Comparison of ENCODE assay signal across 15 cellular contexts in the genomic region with DNA sequence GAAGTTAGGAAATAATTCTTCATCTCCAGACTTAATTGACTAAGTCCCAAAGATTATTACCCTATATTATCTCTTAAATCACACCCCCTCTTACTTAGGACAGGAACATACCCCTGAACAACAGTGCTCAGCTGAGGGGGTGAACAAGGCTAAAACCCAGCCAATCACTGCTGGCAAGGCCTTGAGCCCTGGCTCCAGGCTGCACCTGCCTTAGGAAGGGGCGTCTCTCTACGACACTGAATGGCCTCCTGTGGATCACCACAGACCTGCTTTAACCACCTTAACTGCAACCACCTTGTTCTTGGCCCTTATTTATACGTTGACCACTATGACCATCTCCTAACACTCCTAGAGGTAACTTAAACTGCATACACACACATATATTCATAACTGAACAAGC.
DNase-seq lines count a peak whose midpoint lies in the region; ATAC-seq and TF ChIP-seq lines count a peak whose summit lies in the region.
"Had no signal": no experiment of that assay in that cellular context is flagged by ENCODE, and none has a peak within 500 bp of the region (broad histone marks: within the 10 kb centered on the region; RNA-seq: fewer than 3 reads in every experiment).

No MANE protein-coding gene starts in this region.

- CTCF ChIA-PET in naive thymus-derived CD4-positive, alpha-beta T cell (lab: Charles Lee) = no interaction called here
- CTCF ChIA-PET in CD8-positive, alpha-beta T cell (lab: Charles Lee) = interaction anchor here (0.7 to 1.2 kb wide), 2 partner anchors 8 to 267 kb away, joined by 3 to 4 read pairs; no protein-coding TSS in a partner anchor

- H3K4me2 ChIP-seq in hepatocyte = no peak overlapping the region
- H3K4me2 ChIP-seq: A549, BLaER1 had no signal

- no peak overlapping the region for H3K4me3 ChIP-seq in HL-60 (replicated peaks; ENCODE audit: insufficient read depth, low read length)
- H3K4me3 ChIP-seq in hepatocyte = no peak overlapping the region
- no peak overlapping the region for H3K4me3 ChIP-seq in naive thymus-derived CD4-positive, alpha-beta T cell (ENCODE audit: low read length)
- H3K4me3 ChIP-seq in CD8-positive, alpha-beta T cell (ENCODE audit: low read depth, low read length) = no peak overlapping the region
- H3K4me3 ChIP-seq: A549, BLaER1, SJCRH30 had no signal

- no peaks in the 10 kb centered on the region for H4K20me1 ChIP-seq in hepatocyte (ENCODE audit: insufficient read depth, poor library complexity, severe bottlenecking)
- H4K20me1 ChIP-seq: BLaER1 had no signal

- no peaks in the 10 kb centered on the region for H3K36me3 ChIP-seq in hepatocyte (replicated peaks; ENCODE audit: insufficient read depth, low read depth)
- H3K36me3 ChIP-seq in naive thymus-derived CD4-positive, alpha-beta T cell (ENCODE audit: control insufficient read depth in 2 of 3, insufficient read depth in 3 of 3, low read length in 3 of 3) = no peaks in the 10 kb centered on the region
- no peaks in the 10 kb centered on the region for H3K36me3 ChIP-seq in CD8-positive, alpha-beta T cell (ENCODE audit: insufficient read depth, low read length)
- H3K36me3 ChIP-seq: BLaER1, SJCRH30 had no signal

- H3K4me1 Mint-ChIP-seq in CD14-positive monocyte = peaks cover 26% of the 10 kb centered on the region
- H3K4me1 Mint-ChIP-seq in naive thymus-derived CD4-positive, alpha-beta T cell = no peaks in the 10 kb centered on the region
- H3K4me1 Mint-ChIP-seq in CD8-positive, alpha-beta T cell (ENCODE audit: low read depth) = no peaks in the 10 kb centered on the region

- no peak overlapping the region for H2AFZ ChIP-seq in hepatocyte

- DNase-seq in CD14-positive monocyte (ENCODE audit: low spot score) = no peak
- DNase-seq in HL-60 (ENCODE audit: low read depth in 1 of 2, low spot score in 1 of 2) = peak in 1 of 2 experiments; percentile 38
- DNase-seq in hepatocyte (ENCODE audit: low spot score) = no peak
- DNase-seq in naive thymus-derived CD4-positive, alpha-beta T cell = no peak
- no peak for DNase-seq in CD8-positive, alpha-beta T cell
- no peak for DNase-seq in stimulated activated CD4-positive, alpha-beta T cell treated with anti-CD3 and anti-CD28 coated beads, Interleukin-4, amount 100 ng/mL, for 1 hour
- DNase-seq in DMS114 treated with DMSO at 0.1 percent for 48 hours (lab: John Stamatoyannopoulos, UW; ENCODE audit: unreplicated experiment) = no peak
- DNase-seq: NCI-H1694, NCI-H2081 treated with DMSO at 0.1 percent for 48 hours, NCI-H510A treated with DMSO at 0.1 percent for 48 hours, NCI-H774 had no signal

- POLR2A ChIA-PET in naive thymus-derived CD4-positive, alpha-beta T cell (lab: Charles Lee) = no interaction called here
- POLR2A ChIA-PET in CD8-positive, alpha-beta T cell (lab: Charles Lee) = no interaction called here

- H3K27me3 Mint-ChIP-seq in CD14-positive monocyte (ENCODE audit: low read depth in 3 of 3) = peaks cover 0 to 2% (median 2%) of the 10 kb centered on the region in 3 donors
- H3K27me3 Mint-ChIP-seq in naive thymus-derived CD4-positive, alpha-beta T cell = peaks cover 5 to 38% (median 10%) of the 10 kb centered on the region in 5 donors
- peaks cover 5% of the 10 kb centered on the region for H3K27me3 Mint-ChIP-seq in CD8-positive, alpha-beta T cell (ENCODE audit: low read depth)

- H3K4me3 Mint-ChIP-seq in CD14-positive monocyte = no peak overlapping the region
- no peak overlapping the region for H3K4me3 Mint-ChIP-seq in naive thymus-derived CD4-positive, alpha-beta T cell
- H3K4me3 Mint-ChIP-seq in CD8-positive, alpha-beta T cell = no peak overlapping the region

- H3K4me1 ChIP-seq in hepatocyte (ENCODE audit: insufficient read depth) = peaks cover 4% of the 10 kb centered on the region
- H3K4me1 ChIP-seq in naive thymus-derived CD4-positive, alpha-beta T cell (ENCODE audit: control insufficient read depth in 2 of 2, insufficient read depth in 2 of 2, low read length in 2 of 2) = no peaks in the 10 kb centered on the region
- no peaks in the 10 kb centered on the region for H3K4me1 ChIP-seq in CD8-positive, alpha-beta T cell (ENCODE audit: insufficient read depth, low read length)
- H3K4me1 ChIP-seq: A549, BLaER1, SJCRH30 had no signal

- peaks cover 0 to 1% of the 10 kb centered on the region in 2 donors for H3K36me3 Mint-ChIP-seq in CD14-positive monocyte
- no peaks in the 10 kb centered on the region for H3K36me3 Mint-ChIP-seq in naive thymus-derived CD4-positive, alpha-beta T cell
- H3K36me3 Mint-ChIP-seq in CD8-positive, alpha-beta T cell = no peaks in the 10 kb centered on the region

- H3K9me3 ChIP-seq in hepatocyte (ENCODE audit: low read depth) = no peaks in the 10 kb centered on the region
- H3K9me3 ChIP-seq in naive thymus-derived CD4-positive, alpha-beta T cell (ENCODE audit: control insufficient read depth in 2 of 3, low read length in 3 of 3) = no peaks in the 10 kb centered on the region
- H3K9me3 ChIP-seq in CD8-positive, alpha-beta T cell (ENCODE audit: low read length) = no peaks in the 10 kb centered on the region
- H3K9me3 ChIP-seq: A549, BLaER1, SJCRH30 had no signal

- H3K27me3 ChIP-seq in HL-60 (ENCODE audit: insufficient read depth, poor library complexity, severe bottlenecking) (no peaks in the 10 kb centered on the region), hepatocyte (no peaks in the 10 kb centered on the region)
- H3K27me3 ChIP-seq in naive thymus-derived CD4-positive, alpha-beta T cell (ENCODE audit: control insufficient read depth in 2 of 2, insufficient read depth in 2 of 2, low read length in 2 of 2) = no peaks in the 10 kb centered on the region
- no peaks in the 10 kb centered on the region for H3K27me3 ChIP-seq in CD8-positive, alpha-beta T cell (ENCODE audit: insufficient read depth, low read length)
- H3K27me3 ChIP-seq: BLaER1, SJCRH30 had no signal

- no peaks in the 10 kb centered on the region for H3K79me2 ChIP-seq in hepatocyte

- 95% methylated on average over 3 of the region's 3 CpGs for WGBS in hepatocyte (ENCODE audit: low lambda C conversion rate, missing lambda C conversion rate)

- no peak for TF ChIP-seq CTCF in CD14-positive monocyte (IDR thresholded peaks at IDR 0.05)
- no peak for TF ChIP-seq CTCF in HL-60 (IDR thresholded peaks at IDR 0.05; ENCODE audit: insufficient read depth, low read length)
- TF ChIP-seq CTCF in hepatocyte (IDR thresholded peaks at IDR 0.05; ENCODE audit: poor library complexity) = no peak
- no peak for TF ChIP-seq CTCF in CD8-positive, alpha-beta T cell (IDR thresholded peaks at IDR 0.05)

- intact Hi-C loops in CD14-positive monocyte (cut with micrococcal nuclease) = loop anchor here in 1 of 2 donors (5.0 kb wide), 1 partner anchor 269 kb away; a partner anchor contains a TSS
- intact Hi-C loops in naive thymus-derived CD4-positive, alpha-beta T cell (cut with micrococcal nuclease) = no loop called here
- intact Hi-C loops in CD8-positive, alpha-beta T cell (cut with DNase I, micrococcal nuclease) = loop anchor here (2.0 kb wide), 2 partner anchors 265 to 267 kb away; a partner anchor contains a TSS

- peak overlapping the region in 4 of 7 donors; percentile 82 to 93 (median 89) for H3K27ac Mint-ChIP-seq in CD14-positive monocyte
- no peak overlapping the region for H3K27ac Mint-ChIP-seq in naive thymus-derived CD4-positive, alpha-beta T cell
- H3K27ac Mint-ChIP-seq in CD8-positive, alpha-beta T cell = no peak overlapping the region

- peaks cover 0 to 2% (median 0%) of the 10 kb centered on the region in 7 donors for H3K9me3 Mint-ChIP-seq in CD14-positive monocyte
- H3K9me3 Mint-ChIP-seq in naive thymus-derived CD4-positive, alpha-beta T cell = peaks cover 0 to 2% (median 0%) of the 10 kb centered on the region in 11 donors
- H3K9me3 Mint-ChIP-seq in CD8-positive, alpha-beta T cell = no peaks in the 10 kb centered on the region

- peak overlapping the region; percentile 34 for H3K27ac ChIP-seq in HL-60 (replicated peaks)
- peak overlapping the region; percentile 17 for H3K27ac ChIP-seq in hepatocyte
- H3K27ac ChIP-seq in naive thymus-derived CD4-positive, alpha-beta T cell (ENCODE audit: low read depth, low read length) = no peak overlapping the region
- no peak overlapping the region for H3K27ac ChIP-seq in CD8-positive, alpha-beta T cell (ENCODE audit: low read depth, low read length)
- H3K27ac ChIP-seq: A549, BLaER1, SJCRH30 had no signal

- ATAC-seq in naive thymus-derived CD4-positive, alpha-beta T cell = peak; percentile 38
- ATAC-seq in CD8-positive, alpha-beta T cell = no peak
- ATAC-seq: HCT116 had no signal

- H3K9me2 ChIP-seq in hepatocyte (replicated peaks; ENCODE audit: insufficient read depth) = no peaks in the 10 kb centered on the region

Comparison
In these comparisons a context has a peak if more than half of its experiments do, and no peak if none do; other contexts are left out.
1. H3K27ac Mint-ChIP-seq: peak in CD14-positive monocyte (4 of 7); none in naive thymus-derived CD4-positive, alpha-beta T cell (0 of 9) and CD8-positive, alpha-beta T cell (single experiment).
2. H3K27ac ChIP-seq: peak in HL-60 (single experiment) and hepatocyte (single experiment); none in naive thymus-derived CD4-positive, alpha-beta T cell (single experiment) and CD8-positive, alpha-beta T cell (single experiment).
3. intact Hi-C loops: an anchor here in CD8-positive, alpha-beta T cell (2.0 kb wide); none called in naive thymus-derived CD4-positive, alpha-beta T cell.